In genomic region chr12:70876952-70877351, GRCh38 we compare ENCODE assay signal across 20 cellular contexts. TPM values are rescaled to one million over a fixed set of nuclear protein-coding genes. Genes with fewer than 3 reads are reported as not detected.
DNase-seq lines count a peak whose midpoint lies in the region; ATAC-seq lines count a peak whose summit lies in the region.
"Had no signal": no experiment of that assay in that cellular context is flagged by ENCODE, and none has a peak within 500 bp of the region (broad histone marks: within the 10 kb centered on the region; RNA-seq: fewer than 3 reads in every experiment).

No MANE protein-coding gene starts in this region.

- no peaks in the 10 kb centered on the region for H3K27me3 ChIP-seq in MG63
- H3K27me3 ChIP-seq: adrenal gland, stomach had no signal

- H3K4me3 ChIP-seq in MG63 = no peak overlapping the region
- H3K4me3 ChIP-seq: adrenal gland, prostate gland, stomach had no signal

- DNase-seq in EH (ENCODE audit: low read depth) (peak; percentile 1), MG63 (peak; percentile 79), epithelial cell of prostate (ENCODE audit: low read depth, low spot score) (peak; percentile 46), non-pigmented ciliary epithelial cell (ENCODE audit: low read depth) (peak; percentile 11), GF-D8 (lab: John Stamatoyannopoulos, UW) (no peak), cerebellar cortex (ENCODE audit: low spot score) (no peak)
- DNase-seq: activated CD8-positive, alpha-beta T cell treated with anti-CD3 and anti-CD28 coated beads, Interleukin-2, amount 10 ng/mL, durations not matched to agents 7 days and 5 days; adrenal gland; H9; naive thymus-derived CD4-positive, alpha-beta T cell; NCI-H1930; NCI-H524 treated with DMSO at 0.1 percent for 48 hours; stomach had no signal

- peak overlapping the region; percentile 32 for H3K27ac ChIP-seq in epithelial cell of prostate
- H3K27ac ChIP-seq: adrenal gland, prostate gland, stomach had no signal

- no peaks in the 10 kb centered on the region for H3K36me3 ChIP-seq in MG63
- H3K36me3 ChIP-seq: adrenal gland, prostate gland, stomach had no signal

- ATAC-seq in HG02759 (IDR thresholded peaks at IDR 0.05; ENCODE audit: unreplicated experiment) (no peak), GM19452 (IDR thresholded peaks at IDR 0.05; ENCODE audit: unreplicated experiment) (no peak)
- ATAC-seq: activated CD8-positive, alpha-beta T cell treated with anti-CD3 and anti-CD28 coated beads, Interleukin-2, amount 10 ng/mL, durations not matched to agents 7 days and 5 days; left lobe of liver; naive thymus-derived CD4-positive, alpha-beta T cell had no signal

- H3K9me3 ChIP-seq in MG63 = no peaks in the 10 kb centered on the region
- H3K9me3 ChIP-seq: adrenal gland, prostate gland, stomach had no signal

RNA-seq across cellular contexts. Expression of gene PTPRR, which starts 43.6 kb away (rescaled TPM):
- total RNA-seq in MG63 (2014; rRNA removed; shearing (Covaris generic); ENCODE audit: low replicate concordance) = 0.44 TPM in 1 of 2 replicates, not detected in the other
- total RNA-seq: activated CD8-positive, alpha-beta T cell treated with anti-CD3 and anti-CD28 coated beads, Interleukin-2, amount 10 ng/mL, durations not matched to agents 7 days and 5 days; activated T-helper 1 cell treated with anti-CD3 and anti-CD28 coated beads, Interleukin-12 subunit alpha, Interleukin-12 subunit beta, Interleukin-2, Interleukin-4 antibody, amounts not matched to agents 30 ng/mL and 10 ng/mL and 1 ng/mL, durations not matched to agents 14 hours and 24 hours and 36 hours; chondrocyte; left lobe of liver; naive thymus-derived CD4-positive, alpha-beta T cell; OCI-LY7 had no signal

Comparison
In these comparisons a context has a peak if more than half of its experiments do, and no peak if none do; other contexts are left out.
1. DNase-seq: peak in EH (single experiment), MG63 (single experiment), epithelial cell of prostate (single experiment) and non-pigmented ciliary epithelial cell (single experiment); none in GF-D8 (single experiment) and cerebellar cortex (single experiment).